In the genomic region with DNA sequence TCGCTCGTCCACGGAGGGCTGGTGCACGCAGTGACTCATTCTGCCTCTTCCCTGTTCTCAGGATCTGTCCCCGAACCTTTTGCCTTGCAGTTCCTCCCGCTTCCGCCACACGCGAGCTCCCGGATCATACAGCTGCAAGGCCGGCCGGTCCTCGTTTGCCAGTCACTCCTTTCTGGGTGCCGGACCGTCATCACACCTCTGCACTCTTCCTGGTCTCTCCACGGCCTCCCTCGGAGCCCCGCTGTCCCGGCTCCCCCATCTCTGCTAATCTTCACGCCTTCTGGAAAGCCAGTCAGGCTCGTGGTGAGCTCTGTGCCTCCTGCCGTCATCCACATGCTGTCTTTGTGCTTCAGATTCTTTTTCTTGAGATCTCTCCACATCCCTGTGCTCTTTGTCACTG, we compare ENCODE assay signal across 13 cellular contexts.
"Had no signal": no experiment of that assay in that cellular context is flagged by ENCODE, and none has a peak within 500 bp of the region (broad histone marks: within the 10 kb centered on the region; RNA-seq: fewer than 3 reads in every experiment).

No MANE protein-coding gene starts in this region.

- DNase-seq: activated B cell treated with CpG ODN at 0.5 μM for 24 hours; activated CD4-positive, alpha-beta T cell treated with anti-CD3 and anti-CD28 coated beads for 48 hours; activated CD8-positive, alpha-beta memory T cell treated with anti-CD3 and anti-CD28 coated beads, Interleukin-2, amount 50 U/mL, for 48 hours; activated gamma-delta T cell treated with Interleukin-2 at 50 U/mL for 16 hours; activated naive CD8-positive, alpha-beta T cell treated with anti-CD3 and anti-CD28 coated beads for 36 hours; gastrocnemius medialis; kidney; left ventricle myocardium inferior; stimulated activated CD4-positive, alpha-beta T cell treated with anti-CD3 and anti-CD28 coated beads, Interleukin-12 subunit alpha, Interleukin-12 subunit beta, amount 100 ng/mL, for 4 hours; stimulated activated CD4-positive, alpha-beta T cell treated with anti-CD3 and anti-CD28 coated beads, Interleukin-2, amount 100 ng/mL, for 24 hours; T-helper 17 cell had no signal

- ATAC-seq: gastrocnemius medialis, T-helper 17 cell had no signal

- H3K4me3 ChIP-seq: gastrocnemius medialis, left ventricle myocardium inferior had no signal

- H3K4me1 ChIP-seq: gastrocnemius medialis, left ventricle myocardium inferior, parathyroid adenoma had no signal

- H3K4me1 Mint-ChIP-seq: activated naive CD8-positive, alpha-beta T cell treated with anti-CD3 and anti-CD28 coated beads for 36 hours; brain had no signal

- FAIRE-seq: kidney had no signal

- H2AFZ ChIP-seq: parathyroid adenoma had no signal

- H3K27ac ChIP-seq: gastrocnemius medialis, left ventricle myocardium inferior, parathyroid adenoma had no signal

- H3K27me3 ChIP-seq: gastrocnemius medialis had no signal

- H3K4me3 Mint-ChIP-seq: activated B cell treated with CpG ODN at 0.5 μM for 24 hours; activated naive CD8-positive, alpha-beta T cell treated with anti-CD3 and anti-CD28 coated beads for 36 hours; brain; T-helper 17 cell had no signal

- H3K27ac Mint-ChIP-seq: activated B cell treated with CpG ODN at 0.5 μM for 24 hours; activated naive CD8-positive, alpha-beta T cell treated with anti-CD3 and anti-CD28 coated beads for 36 hours; brain; T-helper 17 cell had no signal

- H3K79me2 ChIP-seq: parathyroid adenoma had no signal

- H3K9me3 ChIP-seq: gastrocnemius medialis had no signal

- H3K9ac ChIP-seq: parathyroid adenoma had no signal
